ENCODE assay signal across 23 cellular contexts in genomic region chr3:185637388-185637787, GRCh38. TPM values are rescaled to one million over a fixed set of nuclear protein-coding genes. Genes with fewer than 3 reads are reported as not detected.
DNase-seq lines count a peak whose midpoint lies in the region; ATAC-seq, FAIRE-seq and TF ChIP-seq lines count a peak whose summit lies in the region.
"Had no signal": no experiment of that assay in that cellular context is flagged by ENCODE, and none has a peak within 500 bp of the region (broad histone marks: within the 10 kb centered on the region; RNA-seq: fewer than 3 reads in every experiment).

No MANE protein-coding gene starts in this region.

- H3K27ac ChIP-seq in breast epithelium = no peak overlapping the region

- H3K4me1 Mint-ChIP-seq in MCF 10A (ENCODE audit: insufficient read depth, unreplicated experiment) (no peaks in the 10 kb centered on the region), WTC11 (peaks cover 11% of the 10 kb centered on the region), glutamatergic neuron (ENCODE audit: low read depth, unreplicated experiment) (peaks cover 8% of the 10 kb centered on the region)
- H3K4me1 Mint-ChIP-seq: B cell, GM23338, IgD-negative memory B cell had no signal

- H3K36me3 Mint-ChIP-seq in MCF 10A (ENCODE audit: insufficient read depth, unreplicated experiment) = peaks cover 50% of the 10 kb centered on the region
- peaks cover 6% of the 10 kb centered on the region for H3K36me3 Mint-ChIP-seq in WTC11
- no peaks in the 10 kb centered on the region for H3K36me3 Mint-ChIP-seq in glutamatergic neuron (ENCODE audit: unreplicated experiment)
- H3K36me3 Mint-ChIP-seq: CD4-positive, CD25-positive, alpha-beta regulatory T cell; IgD-negative memory B cell had no signal

- TSS peak; percentile 12 for BruUV-seq in MCF 10A (replicated peaks; lab: Mats Ljungman, UMichigan)

- DNase-seq in MCF 10A (ENCODE audit: unreplicated experiment) (no peak), breast epithelium (ENCODE audit: low spot score in 2 of 2) (no peak), WTC11 (ENCODE audit: low spot score) (no peak), glutamatergic neuron (no peak), GM12892 (ENCODE audit: insufficient read length) (no peak), GM10248 (ENCODE audit: extremely low spot score) (no peak), hepatic stellate cell (ENCODE audit: low spot score) (no peak), SKM-1 (lab: John Stamatoyannopoulos, UW; ENCODE audit: unreplicated experiment) (no peak)
- DNase-seq: CD4-positive, CD25-positive, alpha-beta regulatory T cell; COR-L47; DMS153; GDM1; NCI-H1417; NCI-H187; NCI-H2107; NCI-H2227 treated with DMSO at 0.1 percent for 48 hours; NCI-H524 treated with DMSO at 0.1 percent for 48 hours had no signal

- no peak for FAIRE-seq in GM12892 (lab: Jason Lieb, UNC)
- FAIRE-seq: GM12878, GM18507, HTR-8/SVneo had no signal

- CTCF ChIA-PET in MCF 10A (lab: Yijun Ruan, JAX) (no interaction called here), WTC11 (lab: Charles Lee) (interaction anchor here (1.2 kb wide), 2 partner anchors 23 kb away, joined by 3 to 6 read pairs; no protein-coding TSS in a partner anchor), GM10248 (lab: Yijun Ruan, JAX) (interaction anchor here (0.8 to 1.3 kb wide), 2 partner anchors 25 to 214 kb away, joined by 3 read pairs; no protein-coding TSS in a partner anchor)

- H3K27ac Mint-ChIP-seq in MCF 10A (ENCODE audit: low read depth, unreplicated experiment) (peak overlapping the region; percentile 4), WTC11 (no peak overlapping the region), glutamatergic neuron (ENCODE audit: unreplicated experiment) (peak overlapping the region; percentile 3)
- H3K27ac Mint-ChIP-seq: B cell, GM23338 had no signal

- no peaks in the 10 kb centered on the region for H3K9me3 Mint-ChIP-seq in MCF 10A (ENCODE audit: unreplicated experiment)
- no peaks in the 10 kb centered on the region for H3K9me3 Mint-ChIP-seq in WTC11
- H3K9me3 Mint-ChIP-seq in glutamatergic neuron (ENCODE audit: unreplicated experiment) = peaks cover 4% of the 10 kb centered on the region
- H3K9me3 Mint-ChIP-seq: CD4-positive, CD25-positive, alpha-beta regulatory T cell; GM23338; IgD-negative memory B cell had no signal

- intact Hi-C loops in MCF 10A (cut with micrococcal nuclease) (no loop called here), breast epithelium (cut with DNase I; ENCODE audit: low total_unique reads) (no loop called here)

- H3K27me3 ChIP-seq in breast epithelium = no peaks in the 10 kb centered on the region

- TF ChIP-seq CTCF in MCF 10A (IDR thresholded peaks at IDR 0.05; ENCODE audit: unreplicated experiment) (no peak), breast epithelium (IDR thresholded peaks at IDR 0.05) (no peak), WTC11 (IDR thresholded peaks at IDR 0.05) (no peak), glutamatergic neuron (IDR thresholded peaks at IDR 0.05; ENCODE audit: partially characterized antibody, unreplicated experiment) (no peak), GM10248 (IDR thresholded peaks at IDR 0.05; ENCODE audit: control extremely low read depth, extremely low read depth, low read depth, missing control alignments) (no peak)

- H3K27me3 Mint-ChIP-seq in MCF 10A (ENCODE audit: insufficient read depth, unreplicated experiment) (no peaks in the 10 kb centered on the region), WTC11 (ENCODE audit: low read depth) (peaks cover 4% of the 10 kb centered on the region; the same call in 1 of the 2 replicates), glutamatergic neuron (ENCODE audit: unreplicated experiment) (peaks cover 5% of the 10 kb centered on the region)
- H3K27me3 Mint-ChIP-seq: B cell; CD4-positive, CD25-positive, alpha-beta regulatory T cell had no signal

- ATAC-seq in WTC11 = no peak
- ATAC-seq: GM12878, GM23338 had no signal

- H3K4me1 ChIP-seq in breast epithelium = no peaks in the 10 kb centered on the region

- no peak for TF ChIP-seq POLR2A in breast epithelium (IDR thresholded peaks at IDR 0.05)
- no peak for TF ChIP-seq POLR2A in GM12892 (IDR thresholded peaks at IDR 0.05; ENCODE audit: low read depth, low read length)

- H3K4me3 ChIP-seq in breast epithelium = no peak overlapping the region
- H3K4me3 ChIP-seq: GM12878, GM23338 had no signal

- H3K9me3 ChIP-seq in breast epithelium = no peaks in the 10 kb centered on the region

- H3K4me3 Mint-ChIP-seq in MCF 10A (ENCODE audit: unreplicated experiment) (no peak overlapping the region), WTC11 (no peak overlapping the region), glutamatergic neuron (ENCODE audit: unreplicated experiment) (no peak overlapping the region)
- H3K4me3 Mint-ChIP-seq: B cell; CD4-positive, CD25-positive, alpha-beta regulatory T cell; GM23338; IgD-negative memory B cell had no signal

- POLR2A ChIA-PET in MCF 10A (lab: Yijun Ruan, JAX) = no interaction called here
- POLR2A ChIA-PET in WTC11 (lab: Charles Lee) = no interaction called here
- POLR2A ChIA-PET in GM10248 (lab: Yijun Ruan, JAX) = no interaction called here

- no peaks in the 10 kb centered on the region for H3K36me3 ChIP-seq in breast epithelium

TF ChIP-seq in WTC11, 78 proteins besides CTCF, POLR2A, EP300 and RAD21:
- TF ChIP-seq ZMAT4 (CRISPR knock-in tag; IDR thresholded peaks at IDR 0.05) (peak; percentile 66; the same call in 1 of the 2 replicates), TEAD4 (CRISPR knock-in tag; IDR thresholded peaks at IDR 0.05) (no peak)

RNA-seq across cellular contexts. Expression of gene SENP2, which starts 51.3 kb away (rescaled TPM):
- 27.0 and 38.5 TPM in 2 replicates for total RNA-seq in MCF 10A (2022)
- total RNA-seq in breast epithelium = 10 to 100 TPM; 32.0 to 45.2 (median 34.4) TPM
- total RNA-seq in WTC11 (2021) = 55.0 to 57.2 TPM (median 56.9 TPM) in 3 replicates
- 54.6 TPM for total RNA-seq in glutamatergic neuron (ENCODE audit: unreplicated experiment)
- polyA plus RNA-seq in GM12892 (2012; ENCODE audit: missing spikeins) = 18.7 TPM
